1 cellular context compared by ENCODE assay signal in genomic region chr7:119964640-119965542, GRCh38.
TF ChIP-seq lines count a peak whose summit lies in the region.

No MANE protein-coding gene starts in this region.

TF ChIP-seq in IMR-90, 13 proteins besides CTCF, POLR2A, EP300 and RAD21:
- TF ChIP-seq MXI1 (IDR thresholded peaks at IDR 0.05; ENCODE audit: borderline replicate concordance, low read depth, low read length) (no peak), FOS (IDR thresholded peaks at IDR 0.05; ENCODE audit: low read depth, low read length) (no peak), MAZ (IDR thresholded peaks at IDR 0.05; ENCODE audit: borderline replicate concordance, low read depth, low read length) (no peak), CHD1 (IDR thresholded peaks at IDR 0.05; ENCODE audit: low read depth, low read length) (no peak), RCOR1 (IDR thresholded peaks at IDR 0.05; ENCODE audit: insufficient replicate concordance, low read length) (no peak), MAFK (IDR thresholded peaks at IDR 0.05; ENCODE audit: low read depth, low read length) (no peak), USF2 (IDR thresholded peaks at IDR 0.05; ENCODE audit: low read depth, low read length) (no peak), SMC3 (IDR thresholded peaks at IDR 0.05; ENCODE audit: low read depth, low read length) (no peak), NFE2L2 (IDR thresholded peaks at IDR 0.05; ENCODE audit: low read depth, low read length) (no peak), BHLHE40 (IDR thresholded peaks at IDR 0.05; ENCODE audit: low read depth, low read length) (no peak), RFX5 (IDR thresholded peaks at IDR 0.05; ENCODE audit: low read depth, low read length) (no peak), CEBPB (IDR thresholded peaks at IDR 0.05; ENCODE audit: low read depth, low read length) (no peak)
- TF ChIP-seq, protein P1, sequence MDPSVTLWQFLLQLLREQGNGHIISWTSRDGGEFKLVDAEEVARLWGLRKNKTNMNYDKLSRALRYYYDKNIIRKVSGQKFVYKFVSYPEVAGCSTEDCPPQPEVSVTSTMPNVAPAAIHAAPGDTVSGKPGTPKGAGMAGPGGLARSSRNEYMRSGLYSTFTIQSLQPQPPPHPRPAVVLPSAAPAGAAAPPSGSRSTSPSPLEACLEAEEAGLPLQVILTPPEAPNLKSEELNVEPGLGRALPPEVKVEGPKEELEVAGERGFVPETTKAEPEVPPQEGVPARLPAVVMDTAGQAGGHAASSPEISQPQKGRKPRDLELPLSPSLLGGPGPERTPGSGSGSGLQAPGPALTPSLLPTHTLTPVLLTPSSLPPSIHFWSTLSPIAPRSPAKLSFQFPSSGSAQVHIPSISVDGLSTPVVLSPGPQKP (IDR thresholded peaks at IDR 0.05; ENCODE audit: borderline replicate concordance, low read depth, low read length), result no peak
